In the genomic region with DNA sequence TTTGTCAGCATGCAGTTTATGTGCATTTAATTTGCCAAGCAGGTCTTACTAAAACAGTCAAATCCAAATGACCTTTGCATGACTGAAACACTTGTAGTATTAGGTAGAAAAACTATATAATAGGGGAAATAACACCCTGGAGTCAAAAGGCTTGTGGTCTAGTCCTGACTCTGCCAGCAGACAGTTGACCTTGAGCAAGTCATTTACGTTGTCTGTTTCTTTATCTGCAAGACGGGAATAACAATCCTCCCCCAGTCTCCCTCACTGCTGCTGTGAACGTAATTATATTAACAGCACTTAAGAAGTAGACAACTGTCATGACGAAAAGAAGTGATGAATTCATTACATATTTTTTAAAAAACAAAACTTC, we compare ENCODE assay signal across 8 cellular contexts. TPM values are rescaled to one million over a fixed set of nuclear protein-coding genes. Genes with fewer than 3 reads are reported as not detected.
DNase-seq lines count a peak whose midpoint lies in the region; ATAC-seq, FAIRE-seq and TF ChIP-seq lines count a peak whose summit lies in the region.

No MANE protein-coding gene starts in this region.

- H3K27me3 Mint-ChIP-seq in activated CD4-positive, alpha-beta memory T cell treated with anti-CD3 and anti-CD28 coated beads for 36 hours: no peaks in the 10 kb centered on the region
- H3K27me3 Mint-ChIP-seq in natural killer cell treated with Interleukin-12 subunit alpha and Interleukin-12 subunit beta and Interleukin-15 and Interleukin-18, amount 100 ng/mL, for 72 hours: no peaks in the 10 kb centered on the region

- 13% methylated on average over 4 of the region's 4 CpGs for WGBS in A549 (ENCODE audit: missing lambda C conversion rate)

- TF ChIP-seq POLR2A in A549 (IDR thresholded peaks at IDR 0.05; ENCODE audit: low read length): no peak

- H3K4me3 Mint-ChIP-seq in activated CD4-positive, alpha-beta memory T cell treated with anti-CD3 and anti-CD28 coated beads for 36 hours: peak overlapping the region; percentile 9
- peak overlapping the region; percentile 76 for H3K4me3 Mint-ChIP-seq in natural killer cell treated with Interleukin-12 subunit alpha and Interleukin-12 subunit beta and Interleukin-15 and Interleukin-18, amount 100 ng/mL, for 72 hours

- H3K9me3 Mint-ChIP-seq in activated CD4-positive, alpha-beta memory T cell treated with anti-CD3 and anti-CD28 coated beads for 36 hours: no peaks in the 10 kb centered on the region
- no peaks in the 10 kb centered on the region for H3K9me3 Mint-ChIP-seq in natural killer cell treated with Interleukin-12 subunit alpha and Interleukin-12 subunit beta and Interleukin-15 and Interleukin-18, amount 100 ng/mL, for 72 hours

- peak overlapping the region; percentile 6; the same call in 1 of the 3 replicates for H3K4me3 ChIP-seq in A549

- peak overlapping the region; percentile 86 to 90 for H3K27ac ChIP-seq in A549

- TF ChIP-seq RAD21 in A549 (conservative IDR thresholded peaks at IDR 0.05 in 1 of 2, IDR thresholded peaks at IDR 0.05 in 1 of 2): no peak

- CTCF ChIA-PET in A549 (lab: Yijun Ruan, JAX): interaction anchor here (1.0 to 2.0 kb wide), 4 partner anchors 19 to 220 kb away, joined by 3 to 9 read pairs (median 3); no protein-coding TSS in a partner anchor
- CTCF ChIA-PET in activated CD4-positive, alpha-beta memory T cell treated with anti-CD3 and anti-CD28 coated beads for 36 hours (lab: Charles Lee): interaction anchor here (1.1 to 1.9 kb wide), 3 partner anchors 22 to 177 kb away, joined by 3 to 7 read pairs (median 3); no protein-coding TSS in a partner anchor

- H3K36me3 Mint-ChIP-seq in activated CD4-positive, alpha-beta memory T cell treated with anti-CD3 and anti-CD28 coated beads for 36 hours: peaks cover 23% of the 10 kb centered on the region
- peaks cover 14% of the 10 kb centered on the region for H3K36me3 Mint-ChIP-seq in natural killer cell treated with Interleukin-12 subunit alpha and Interleukin-12 subunit beta and Interleukin-15 and Interleukin-18, amount 100 ng/mL, for 72 hours

- peaks cover 4% of the 10 kb centered on the region; the same call in 1 of the 3 replicates for H3K9me3 ChIP-seq in A549

- POLR2A ChIA-PET in A549 (lab: Yijun Ruan, JAX): no interaction called here
- POLR2A ChIA-PET in activated CD4-positive, alpha-beta memory T cell treated with anti-CD3 and anti-CD28 coated beads for 36 hours (lab: Charles Lee): interaction anchor here (0.9 to 2.7 kb wide), 8 partner anchors 13 to 178 kb away, joined by 3 to 22 read pairs (median 4); partner anchors contain the start of gene CDK6

- H3K4me1 Mint-ChIP-seq in activated CD4-positive, alpha-beta memory T cell treated with anti-CD3 and anti-CD28 coated beads for 36 hours (ENCODE audit: low read depth): peaks cover 77% of the 10 kb centered on the region
- peaks cover 60 to 85% of the 10 kb centered on the region in 2 donors for H3K4me1 Mint-ChIP-seq in natural killer cell treated with Interleukin-12 subunit alpha and Interleukin-12 subunit beta and Interleukin-15 and Interleukin-18, amount 100 ng/mL, for 72 hours (ENCODE audit: low read depth in 2 of 2)

- no peak for TF ChIP-seq CTCF in A549 (IDR thresholded peaks at IDR 0.05)

- peak; percentile 13 for FAIRE-seq in A549 (lab: Jason Lieb, UNC)

- intact Hi-C loops in activated CD4-positive, alpha-beta memory T cell treated with anti-CD3 and anti-CD28 coated beads for 36 hours (cut with micrococcal nuclease): no loop called here

- TF ChIP-seq EP300 in A549 (IDR thresholded peaks at IDR 0.05): no peak

- ATAC-seq in A549 (peak in 1 of 2 experiments; percentile 56; a peak in 3 of 6 replicates), GM19452 (IDR thresholded peaks at IDR 0.05; ENCODE audit: unreplicated experiment) (peak; percentile 29), HG03432 (IDR thresholded peaks at IDR 0.05; ENCODE audit: unreplicated experiment) (peak; percentile 28)
- peak; percentile 22 to 67 for ATAC-seq in natural killer cell treated with Interleukin-12 subunit alpha and Interleukin-12 subunit beta and Interleukin-15 and Interleukin-18, amount 100 ng/mL, for 72 hours

- H3K4me2 ChIP-seq in A549: peak overlapping the region; percentile 73

- DNase-seq in A549 (ENCODE audit: low read depth in 1 of 2, low spot score in 1 of 2) (peak; percentile 8 to 58), NCI-H1436 treated with DMSO at 0.1 percent for 48 hours (lab: John Stamatoyannopoulos, UW) (no peak), epidermal melanocyte (ENCODE audit: insufficient read length, low spot score) (no peak), NCI-H1105 (lab: John Stamatoyannopoulos, UW) (no peak)
- no peak for DNase-seq in activated CD4-positive, alpha-beta memory T cell treated with anti-CD3 and anti-CD28 coated beads for 36 hours
- DNase-seq in natural killer cell treated with Interleukin-12 subunit alpha and Interleukin-12 subunit beta and Interleukin-15 and Interleukin-18, amount 100 ng/mL, for 72 hours (ENCODE audit: low spot score): no peak

- H3K4me1 ChIP-seq in A549: peaks cover 67% of the 10 kb centered on the region

- H3K27ac Mint-ChIP-seq in activated CD4-positive, alpha-beta memory T cell treated with anti-CD3 and anti-CD28 coated beads for 36 hours: peak overlapping the region; percentile 89
- peak overlapping the region; percentile 91 to 93 for H3K27ac Mint-ChIP-seq in natural killer cell treated with Interleukin-12 subunit alpha and Interleukin-12 subunit beta and Interleukin-15 and Interleukin-18, amount 100 ng/mL, for 72 hours

TF ChIP-seq in A549, 52 proteins besides CTCF, POLR2A, EP300 and RAD21:
- TF ChIP-seq REST (IDR thresholded peaks at IDR 0.05): peak; percentile 59; the same call in 1 of the 2 replicates
- no peak for TF ChIP-seq RFX5 (IDR thresholded peaks at IDR 0.05)
- TF ChIP-seq HOXB5 (CRISPR knock-in tag; IDR thresholded peaks at IDR 0.05): no peak
- no peak for TF ChIP-seq RARB (CRISPR knock-in tag; IDR thresholded peaks at IDR 0.05)
- no peak for TF ChIP-seq USF2 (IDR thresholded peaks at IDR 0.05)
- 0 out of 2 replicates have a peak, but pooled peaks have one; percentile 67 for TF ChIP-seq TFCP2L1 (CRISPR knock-in tag; IDR thresholded peaks at IDR 0.05)
- TF ChIP-seq FOXS1 (CRISPR knock-in tag; IDR thresholded peaks at IDR 0.05): no peak
- TF ChIP-seq ESRRA (IDR thresholded peaks at IDR 0.05; ENCODE audit: borderline replicate concordance, low read length): peak; percentile 43; the same call in 1 of the 2 replicates
TF ChIP-seq in A549: peak in this region for 3.

RNA-seq across cellular contexts. Expression of gene CDK6, which starts 26.1 kb away (rescaled TPM):
- 22.4 and 25.9 TPM in 2 replicates for polyA plus RNA-seq in A549 (2011; rRNA removed)
- 6.9 and 7.9 TPM in 2 replicates for polyA plus RNA-seq in A549 (2012; cell fraction: cytosol; rRNA removed)
- 13.6 and 14.3 TPM in 2 replicates for polyA plus RNA-seq in A549 (2012; cell fraction: nucleus; rRNA removed)
- 12.9 to 16.1 TPM (median 13.6 TPM) in 3 replicates for polyA plus RNA-seq in A549 (2017; fragmentation: RNase III; extraction: RNeasy Plus Mini Kit Qiagen cat#74134 plus additional on column Dnase treatment)
- 51.8 and 65.6 TPM in 2 replicates for polyA minus RNA-seq in A549 (2011; rRNA and poly(A)+ RNA removed)
- total RNA-seq in activated CD4-positive, alpha-beta memory T cell treated with anti-CD3 and anti-CD28 coated beads for 36 hours: 100 to 1,000 TPM; 131 to 132 TPM
- total RNA-seq in natural killer cell treated with Interleukin-12 subunit alpha and Interleukin-12 subunit beta and Interleukin-15 and Interleukin-18, amount 100 ng/mL, for 72 hours: 100 to 1,000 TPM; 278 to 404 TPM

Comparison
In these comparisons a context has a peak if more than half of its experiments do, and no peak if none do; other contexts are left out.
1. DNase-seq: peak in A549 (2 of 2); none in activated CD4-positive, alpha-beta memory T cell treated with anti-CD3 and anti-CD28 coated beads for 36 hours (single experiment), natural killer cell treated with Interleukin-12 subunit alpha and Interleukin-12 subunit beta and Interleukin-15 and Interleukin-18, amount 100 ng/mL, for 72 hours (single experiment), NCI-H1436 treated with DMSO at 0.1 percent for 48 hours (single experiment), epidermal melanocyte (single experiment) and NCI-H1105 (single experiment).